In the genomic region with DNA sequence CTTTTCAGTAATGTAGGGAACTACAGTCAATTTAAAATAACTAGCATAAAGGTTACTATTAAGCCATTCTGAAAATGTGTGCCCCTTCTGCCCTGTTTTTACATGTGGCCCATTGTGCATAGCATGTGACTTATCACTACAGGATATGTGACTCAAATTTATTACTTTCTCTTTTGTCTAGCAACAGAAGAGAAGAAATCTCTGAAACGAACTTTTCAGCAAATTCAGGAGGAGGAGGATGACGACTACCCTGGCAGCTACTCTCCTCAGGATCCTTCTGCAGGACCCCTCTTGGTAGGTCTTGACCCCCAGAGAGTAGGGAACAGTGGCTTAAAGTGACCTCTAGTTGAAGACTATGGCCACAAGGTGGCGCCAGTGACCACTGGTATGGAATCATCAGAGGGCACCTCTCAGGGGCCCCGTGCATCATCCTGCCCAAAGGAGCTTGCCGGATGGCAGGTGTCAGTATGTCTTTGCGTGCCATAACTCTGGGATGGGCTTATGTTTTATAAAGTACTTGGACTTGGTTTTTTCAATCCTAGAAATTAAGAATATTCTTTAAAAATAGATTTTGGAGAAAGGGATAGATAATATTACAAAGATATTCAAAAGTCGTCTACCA, we compare ENCODE assay signal across 8 cellular contexts. TPM values are rescaled to one million over a fixed set of nuclear protein-coding genes. Genes with fewer than 3 reads are reported as not detected.
A peak's percentile ranks its signal among the peaks of the same experiment; 100 is the strongest.
DNase-seq lines count a peak whose midpoint lies in the region; ATAC-seq lines count a peak whose summit lies in the region.

No MANE protein-coding gene starts in this region.

- H3K4me1 Mint-ChIP-seq in activated CD4-positive, alpha-beta T cell treated with anti-CD3 and anti-CD28 coated beads for 36 hours, result peaks cover 34% of the 10 kb centered on the region

- H3K9me3 Mint-ChIP-seq in activated CD4-positive, alpha-beta T cell treated with anti-CD3 and anti-CD28 coated beads for 36 hours (ENCODE audit: low read depth), result no peaks in the 10 kb centered on the region

- intact Hi-C loops in activated CD4-positive, alpha-beta T cell treated with anti-CD3 and anti-CD28 coated beads for 36 hours (cut with DNase I, micrococcal nuclease), result loop anchor here (1.0 to 10.0 kb wide), 5 partner anchors 25 to 493 kb away; a partner anchor contains a TSS

- H3K27ac Mint-ChIP-seq in activated CD4-positive, alpha-beta T cell treated with anti-CD3 and anti-CD28 coated beads for 36 hours, result peak overlapping the region; percentile 86

- CTCF ChIA-PET in activated CD4-positive, alpha-beta T cell treated with anti-CD3 and anti-CD28 coated beads for 36 hours (lab: Charles Lee), result interaction anchor here (0.6 to 7.4 kb wide), 26 partner anchors 8 to 499 kb away, joined by 3 to 51 read pairs (median 4); a partner anchor contains a TSS

- H3K27me3 Mint-ChIP-seq in activated CD4-positive, alpha-beta T cell treated with anti-CD3 and anti-CD28 coated beads for 36 hours, result no peaks in the 10 kb centered on the region

- POLR2A ChIA-PET in activated CD4-positive, alpha-beta T cell treated with anti-CD3 and anti-CD28 coated beads for 36 hours (lab: Charles Lee), result interaction anchor here (0.7 to 1.0 kb wide), 3 partner anchors 16 to 868 kb away, joined by 3 to 4 read pairs (median 4); no protein-coding TSS in a partner anchor

- DNase-seq in EL, result peak; percentile 75
- DNase-seq in NCI-H510A (lab: John Stamatoyannopoulos, UW), result peak; percentile 46
- peak; percentile 87 for DNase-seq in activated CD4-positive, alpha-beta T cell treated with anti-CD3 and anti-CD28 coated beads for 36 hours
- peak; percentile 61 for DNase-seq in cerebellum (ENCODE audit: low spot score)
- DNase-seq in left lobe of liver (ENCODE audit: low spot score), result peak; percentile 81
- peak; percentile 58 to 66 for DNase-seq in stimulated activated CD4-positive, alpha-beta T cell treated with anti-CD3 and anti-CD28 coated beads, Interleukin-4, amount 100 ng/mL, for 48 hours (ENCODE audit: low read depth in 2 of 2)

- H3K4me3 Mint-ChIP-seq in activated CD4-positive, alpha-beta T cell treated with anti-CD3 and anti-CD28 coated beads for 36 hours, result peak overlapping the region; percentile 29

- ATAC-seq in HG03095 (IDR thresholded peaks at IDR 0.05; ENCODE audit: unreplicated experiment) (peak; percentile 55), left lobe of liver (peak; percentile 90), HG03520 (IDR thresholded peaks at IDR 0.05; ENCODE audit: unreplicated experiment) (no peak)
- peak; percentile 92 for ATAC-seq in activated CD4-positive, alpha-beta T cell treated with anti-CD3 and anti-CD28 coated beads for 36 hours

- peaks cover 32% of the 10 kb centered on the region for H3K36me3 Mint-ChIP-seq in activated CD4-positive, alpha-beta T cell treated with anti-CD3 and anti-CD28 coated beads for 36 hours (ENCODE audit: low read depth)

RNA-seq across cellular contexts. Expression of a gene that starts 23.9 kb away (rescaled TPM):
- total RNA-seq in activated CD4-positive, alpha-beta T cell treated with anti-CD3 and anti-CD28 coated beads for 36 hours, result 10 to 100 TPM; 29.9 to 36.4 TPM
- total RNA-seq in cerebellum, result 33.8 TPM
- total RNA-seq in left lobe of liver, result 22.8 TPM

RNA-seq across cellular contexts. Expression of a gene that starts 24.2 kb away (rescaled TPM):
- total RNA-seq in activated CD4-positive, alpha-beta T cell treated with anti-CD3 and anti-CD28 coated beads for 36 hours, result 10 to 100 TPM; 35.6 to 36.7 TPM
- 34.8 TPM for total RNA-seq in cerebellum
- 10.3 TPM for total RNA-seq in left lobe of liver
